Comparison of ENCODE assay signal across 13 cellular contexts in the genomic region with DNA sequence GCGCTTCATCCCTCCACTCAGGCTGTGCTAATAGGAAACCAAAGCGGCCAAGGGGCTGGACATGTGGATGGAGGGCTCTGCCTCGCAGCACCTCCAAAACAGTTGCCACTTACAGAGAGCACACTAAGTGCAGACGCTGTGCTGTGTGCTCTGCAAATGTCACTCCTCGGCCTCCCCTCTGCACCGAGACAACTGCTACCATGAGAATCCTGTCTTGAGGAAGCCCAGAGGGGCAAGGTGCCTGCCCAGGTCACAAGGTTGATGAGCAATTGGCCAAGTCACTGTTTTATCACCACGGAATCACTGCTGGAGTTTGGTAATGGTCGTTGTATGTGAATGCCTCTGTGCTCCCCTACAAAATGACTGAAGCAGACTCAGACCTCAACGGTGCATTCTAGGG.
"Had no signal": no experiment of that assay in that cellular context is flagged by ENCODE, and none has a peak within 500 bp of the region (broad histone marks: within the 10 kb centered on the region; RNA-seq: fewer than 3 reads in every experiment).

No MANE protein-coding gene starts in this region.

- H3K4me3 Mint-ChIP-seq: activated naive CD4-positive, alpha-beta T cell treated with anti-CD3 and anti-CD28 coated beads, Interleukin-2, amount 10 ng/mL, durations not matched to agents 7 days and 5 days; activated T-helper 17 cell treated with anti-CD3 and anti-CD28 coated beads, Interleukin-2, amount 50 U/mL, for 72 hours; stimulated activated effector memory CD8-positive, alpha-beta T cell treated with anti-CD3 and anti-CD28 coated beads, Interleukin-12 subunit alpha, Interleukin-12 subunit beta, amount 100 ng/mL, for 72 hours had no signal

- H3K4me2 ChIP-seq: smooth muscle cell had no signal

- ATAC-seq: activated T-helper 17 cell treated with anti-CD3 and anti-CD28 coated beads, Interleukin-2, amount 50 U/mL, for 72 hours; stimulated activated effector memory CD8-positive, alpha-beta T cell treated with anti-CD3 and anti-CD28 coated beads, Interleukin-12 subunit alpha, Interleukin-12 subunit beta, amount 100 ng/mL, for 72 hours had no signal

- H3K9me3 Mint-ChIP-seq: activated naive CD4-positive, alpha-beta T cell treated with anti-CD3 and anti-CD28 coated beads, Interleukin-2, amount 10 ng/mL, durations not matched to agents 7 days and 5 days; activated T-helper 17 cell treated with anti-CD3 and anti-CD28 coated beads, Interleukin-2, amount 50 U/mL, for 72 hours; nephron progenitor cell; stimulated activated effector memory CD8-positive, alpha-beta T cell treated with anti-CD3 and anti-CD28 coated beads, Interleukin-12 subunit alpha, Interleukin-12 subunit beta, amount 100 ng/mL, for 72 hours had no signal

- H3K36me3 Mint-ChIP-seq: activated naive CD4-positive, alpha-beta T cell treated with anti-CD3 and anti-CD28 coated beads, Interleukin-2, amount 10 ng/mL, durations not matched to agents 7 days and 5 days; stimulated activated effector memory CD8-positive, alpha-beta T cell treated with anti-CD3 and anti-CD28 coated beads, Interleukin-12 subunit alpha, Interleukin-12 subunit beta, amount 100 ng/mL, for 72 hours had no signal

- H3K4me1 Mint-ChIP-seq: activated naive CD4-positive, alpha-beta T cell treated with anti-CD3 and anti-CD28 coated beads, Interleukin-2, amount 10 ng/mL, durations not matched to agents 7 days and 5 days; activated T-helper 17 cell treated with anti-CD3 and anti-CD28 coated beads, Interleukin-2, amount 50 U/mL, for 72 hours; stimulated activated effector memory CD8-positive, alpha-beta T cell treated with anti-CD3 and anti-CD28 coated beads, Interleukin-12 subunit alpha, Interleukin-12 subunit beta, amount 100 ng/mL, for 72 hours had no signal

- H3K9me3 ChIP-seq: upper lobe of right lung had no signal

- H3K27me3 ChIP-seq: upper lobe of right lung had no signal

- H3K4me3 ChIP-seq: smooth muscle cell, upper lobe of right lung had no signal

- H3K27ac Mint-ChIP-seq: activated naive CD4-positive, alpha-beta T cell treated with anti-CD3 and anti-CD28 coated beads, Interleukin-2, amount 10 ng/mL, durations not matched to agents 7 days and 5 days; activated T-helper 17 cell treated with anti-CD3 and anti-CD28 coated beads, Interleukin-2, amount 50 U/mL, for 72 hours; nephron progenitor cell; stimulated activated effector memory CD8-positive, alpha-beta T cell treated with anti-CD3 and anti-CD28 coated beads, Interleukin-12 subunit alpha, Interleukin-12 subunit beta, amount 100 ng/mL, for 72 hours had no signal

- H3K36me3 ChIP-seq: upper lobe of right lung had no signal

- DNase-seq: activated CD4-positive, alpha-beta T cell treated with anti-CD3 and anti-CD28 coated beads for 48 hours; activated naive CD4-positive, alpha-beta T cell treated with anti-CD3 and anti-CD28 coated beads, Interleukin-2, amount 10 ng/mL, durations not matched to agents 7 days and 5 days; activated T-cell treated with anti-CD3 and anti-CD28 coated beads for 4 hours; central memory CD4-positive, alpha-beta T cell; dermis blood vessel endothelial cell; erythroblast; mesenchymal stem cell; T1000; upper lobe of right lung had no signal
